In the genomic region with DNA sequence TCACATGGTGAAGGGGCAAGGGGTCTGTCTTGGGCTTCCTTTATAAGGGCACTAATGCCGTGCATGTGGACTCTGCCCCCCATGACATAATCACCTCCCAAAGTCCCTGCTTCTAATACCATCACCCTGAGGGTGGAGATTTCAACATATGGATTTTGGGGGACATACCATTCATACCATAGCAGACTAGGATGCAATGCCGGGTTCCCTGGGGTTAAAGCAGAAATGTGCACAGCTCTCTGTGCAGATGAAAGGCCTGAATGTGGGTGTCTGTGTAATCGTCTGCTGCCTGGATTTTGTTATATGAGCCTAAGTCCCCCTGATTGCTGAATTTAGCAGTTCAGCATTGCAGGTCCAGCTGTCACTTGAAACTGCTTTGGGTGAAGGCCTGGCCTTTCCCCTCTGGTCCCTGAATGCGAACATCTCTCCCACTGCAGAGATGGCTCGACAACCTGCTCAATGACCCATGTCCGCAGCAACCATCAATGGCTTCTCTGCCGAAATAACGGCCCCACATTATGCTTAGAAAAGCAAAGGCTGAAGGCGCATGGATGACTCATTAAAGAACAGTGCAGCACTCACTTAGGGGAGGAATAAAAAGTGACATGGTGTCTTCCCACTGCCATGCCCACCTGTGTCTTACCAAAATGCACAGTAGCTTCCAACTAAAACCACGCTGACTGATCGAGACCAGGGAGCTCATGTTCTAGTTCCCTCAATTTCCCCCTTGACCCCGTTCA, we compare ENCODE assay signal across 15 cellular contexts.
A peak's percentile ranks its signal among the peaks of the same experiment; 100 is the strongest.
DNase-seq lines count a peak whose midpoint lies in the region; ATAC-seq, FAIRE-seq and TF ChIP-seq lines count a peak whose summit lies in the region.
"Had no signal": no experiment of that assay in that cellular context is flagged by ENCODE, and none has a peak within 500 bp of the region (broad histone marks: within the 10 kb centered on the region; RNA-seq: fewer than 3 reads in every experiment).

No MANE protein-coding gene starts in this region.

- H3K4me1 ChIP-seq in ACC112 (ENCODE audit: control insufficient read depth, insufficient read depth, low read length, unreplicated experiment) (peaks cover 24% of the 10 kb centered on the region), GM12878 (ENCODE audit: control insufficient read depth, insufficient read depth, low read length) (no peaks in the 10 kb centered on the region), kidney (ENCODE audit: control insufficient read depth in 1 of 2, insufficient read depth in 1 of 2, low read depth in 1 of 2, low read length in 2 of 2) (no peaks in the 10 kb centered on the region)
- H3K4me1 ChIP-seq: prostate gland had no signal

- no peaks in the 10 kb centered on the region for H3K9me3 Mint-ChIP-seq in HFFc6
- H3K9me3 Mint-ChIP-seq: mesothelial cell of epicardium; stimulated activated naive B cell treated with anti-CD40 and anti-IgM and Interleukin-4, amounts not matched to agents 10 μg/mL and 1 μg/mL and 100 μg/mL, for 72 hours had no signal

- POLR2A ChIA-PET in GM12878 (lab: Charles Lee): interaction anchor here (0.6 kb wide), 1 partner anchor 10 kb away, joined by 3 read pairs; no protein-coding TSS in a partner anchor

- peak overlapping the region; percentile 37; the same call in 1 of the 2 replicates for H3K27ac ChIP-seq in ACC112 (ENCODE audit: low read depth, low read length)
- no peak overlapping the region for H3K27ac ChIP-seq in GM12878 (ENCODE audit: control insufficient read depth, insufficient read depth)
- H3K27ac ChIP-seq in kidney (ENCODE audit: low read depth in 2 of 2, low read length in 2 of 2): no peak overlapping the region
- H3K27ac ChIP-seq: prostate gland had no signal

- CTCF ChIA-PET in GM12878 (lab: Yijun Ruan, JAX): interaction anchor here (1.5 kb wide), 1 partner anchor 10 kb away, joined by 5 read pairs; no protein-coding TSS in a partner anchor

- no peaks in the 10 kb centered on the region for H3K79me2 ChIP-seq in ACC112 (ENCODE audit: control insufficient read depth, insufficient read depth, low read length, unreplicated experiment)
- no peaks in the 10 kb centered on the region for H3K79me2 ChIP-seq in GM12878 (ENCODE audit: control insufficient read depth, insufficient read depth, low read length)

- no peak for TF ChIP-seq RAD21 in GM12878 (IDR thresholded peaks at IDR 0.05; ENCODE audit: insufficient read depth, low read depth, low read length)

- TF ChIP-seq CTCF in HFFc6 (IDR thresholded peaks at IDR 0.05) (no peak), GM12878 (IDR thresholded peaks at IDR 0.05 in 2 of 3, conservative IDR thresholded peaks at IDR 0.05 in 1 of 3; ENCODE audit: control insufficient read depth in 2 of 3, extremely low read depth in 1 of 3, insufficient read depth in 1 of 3, low read depth in 3 of 3, low read length in 3 of 3) (no peak), kidney (IDR thresholded peaks at IDR 0.05; ENCODE audit: borderline replicate concordance, extremely low read depth, insufficient read depth) (no peak)

- H4K20me1 ChIP-seq in GM12878 (ENCODE audit: control insufficient read depth, insufficient read depth): no peaks in the 10 kb centered on the region

- intact Hi-C loops in GM12878 (cut with micrococcal nuclease; ENCODE audit: unreplicated experiment) (no loop called here), kidney (cut with DNase I) (no loop called here)

- RAD21 ChIA-PET in GM12878 (lab: Charles Lee; ENCODE audit: unreplicated experiment): no interaction called here

- H3K27me3 Mint-ChIP-seq in HFFc6 (ENCODE audit: insufficient read depth): no peaks in the 10 kb centered on the region; the same call in 1 of the 2 replicates
- H3K27me3 Mint-ChIP-seq: B cell had no signal

- peaks cover 71% of the 10 kb centered on the region for H3K4me1 Mint-ChIP-seq in HFFc6 (ENCODE audit: low read depth)

- no peak overlapping the region for H3K9ac ChIP-seq in GM12878 (ENCODE audit: control insufficient read depth, insufficient read depth, low read length)
- no peak overlapping the region for H3K9ac ChIP-seq in kidney (ENCODE audit: low read length in 2 of 2)

- no peaks in the 10 kb centered on the region for H3K9me3 ChIP-seq in GM12878 (replicated peaks; ENCODE audit: control insufficient read depth, insufficient read depth, low read length)
- no peaks in the 10 kb centered on the region for H3K9me3 ChIP-seq in kidney (ENCODE audit: control insufficient read depth in 1 of 2, low read length in 2 of 2)
- H3K9me3 ChIP-seq: prostate gland had no signal

- FAIRE-seq in GM12878 (lab: Jason Lieb, UNC) (no peak), kidney (lab: Jason Lieb, UNC) (no peak)
- FAIRE-seq: K562 had no signal

- H3K36me3 Mint-ChIP-seq in HFFc6 (ENCODE audit: low read depth): 0 out of 2 replicates have a peak, but pooled peaks cover 6% of the 10 kb centered on the region
- H3K36me3 Mint-ChIP-seq: mesothelial cell of epicardium; stimulated activated naive B cell treated with anti-CD40 and anti-IgM and Interleukin-4, amounts not matched to agents 10 μg/mL and 1 μg/mL and 100 μg/mL, for 72 hours had no signal

- in situ Hi-C loops in GM12878 (cut with MboI): no loop called here

- H3K4me3 Mint-ChIP-seq in HFFc6: peak overlapping the region; percentile 74
- H3K4me3 Mint-ChIP-seq: B cell; mesothelial cell of epicardium; stimulated activated naive B cell treated with anti-CD40 and anti-IgM and Interleukin-4, amounts not matched to agents 10 μg/mL and 1 μg/mL and 100 μg/mL, for 72 hours had no signal

- DNase-seq in HFFc6 (peak; percentile 17), GM12878 (ENCODE audit: low read depth, low spot score) (no peak), kidney tubule cell (ENCODE audit: low spot score) (peak; percentile 71), DMS53 treated with DMSO at 0.1 percent for 48 hours (lab: John Stamatoyannopoulos, UW; ENCODE audit: unreplicated experiment) (no peak), kidney (no peak), DMS153 (lab: John Stamatoyannopoulos, UW) (no peak), NCI-H345 treated with DMSO at 0.1 percent for 48 hours (lab: John Stamatoyannopoulos, UW; ENCODE audit: unreplicated experiment) (no peak)
- DNase-seq: NCI-H1694 treated with DMSO at 0.1 percent for 48 hours; stimulated activated CD4-positive, alpha-beta T cell treated with anti-CD3 and anti-CD28 coated beads, Interleukin-4, amount 100 ng/mL, for 1 hour; stimulated activated naive B cell treated with anti-CD40 and anti-IgM and Interleukin-4, amounts not matched to agents 10 μg/mL and 1 μg/mL and 100 μg/mL, for 72 hours had no signal

- no peak overlapping the region for H3K4me2 ChIP-seq in GM12878 (ENCODE audit: control insufficient read depth, insufficient read depth)

- H3K27ac Mint-ChIP-seq in HFFc6: peak overlapping the region; percentile 100
- H3K27ac Mint-ChIP-seq: B cell; mesothelial cell of epicardium; stimulated activated naive B cell treated with anti-CD40 and anti-IgM and Interleukin-4, amounts not matched to agents 10 μg/mL and 1 μg/mL and 100 μg/mL, for 72 hours had no signal

- TF ChIP-seq EP300 in GM12878 (IDR thresholded peaks at IDR 0.05; ENCODE audit: borderline replicate concordance in 1 of 2, control insufficient read depth in 1 of 2, low read depth in 2 of 2, low read length in 2 of 2): no peak

- ATAC-seq in GM12878: peak; percentile 63
- ATAC-seq: K562; stimulated activated naive B cell treated with anti-CD40 and anti-IgM and Interleukin-4, amounts not matched to agents 10 μg/mL and 1 μg/mL and 100 μg/mL, for 72 hours had no signal

- WGBS in GM12878 (ENCODE audit: insufficient coverage, insufficient replicate concordance, low lambda C conversion rate, missing lambda C conversion rate): 81% methylated on average over 12 of the region's 12 CpGs

- SMC1A ChIA-PET in GM12878 (lab: Charles Lee; ENCODE audit: uncharacterized antibody, unreplicated experiment): interaction anchor here (0.7 to 1.9 kb wide), 4 partner anchors 14 to 94 kb away, joined by 3 to 5 read pairs (median 4); no protein-coding TSS in a partner anchor

- no peak overlapping the region for H3K4me3 ChIP-seq in ACC112 (ENCODE audit: low read depth, low read length)
- H3K4me3 ChIP-seq in GM12878: no peak overlapping the region
- no peak overlapping the region for H3K4me3 ChIP-seq in kidney (ENCODE audit: low read length in 2 of 2)
- H3K4me3 ChIP-seq: K562, prostate gland had no signal

- BruUV-seq in GM12878 (replicated peaks; lab: Mats Ljungman, UMichigan): no TSS peak

- H3K36me3 ChIP-seq in ACC112 (ENCODE audit: insufficient read depth, low read length): no peaks in the 10 kb centered on the region
- H3K36me3 ChIP-seq in GM12878 (ENCODE audit: control insufficient read depth in 2 of 2, insufficient read depth in 2 of 2, low read length in 1 of 2): no peaks in the 10 kb centered on the region
- no peaks in the 10 kb centered on the region for H3K36me3 ChIP-seq in kidney (ENCODE audit: control insufficient read depth in 1 of 2, insufficient read depth in 2 of 2, low read length in 2 of 2)
- H3K36me3 ChIP-seq: prostate gland had no signal

- no peak overlapping the region for H2AFZ ChIP-seq in ACC112 (ENCODE audit: low read length, unreplicated experiment)
- H2AFZ ChIP-seq in GM12878 (ENCODE audit: control insufficient read depth, low read depth, low read length): no peak overlapping the region

- no peaks in the 10 kb centered on the region for H3K27me3 ChIP-seq in ACC112 (ENCODE audit: insufficient read depth, low read length)
- peaks cover 0 to 3% of the 10 kb centered on the region in 2 experiments; a peak in 1 of 4 replicates for H3K27me3 ChIP-seq in GM12878 (replicated peaks in 1 of 2; ENCODE audit: control insufficient read depth in 2 of 2, insufficient read depth in 2 of 2, low read length in 1 of 2)

- TF ChIP-seq POLR2A in GM12878 (IDR thresholded peaks at IDR 0.05; ENCODE audit: low read depth, low read length): no peak

TF ChIP-seq in GM12878, 131 proteins besides CTCF, POLR2A, EP300 and RAD21:
- TF ChIP-seq, protein P1, sequence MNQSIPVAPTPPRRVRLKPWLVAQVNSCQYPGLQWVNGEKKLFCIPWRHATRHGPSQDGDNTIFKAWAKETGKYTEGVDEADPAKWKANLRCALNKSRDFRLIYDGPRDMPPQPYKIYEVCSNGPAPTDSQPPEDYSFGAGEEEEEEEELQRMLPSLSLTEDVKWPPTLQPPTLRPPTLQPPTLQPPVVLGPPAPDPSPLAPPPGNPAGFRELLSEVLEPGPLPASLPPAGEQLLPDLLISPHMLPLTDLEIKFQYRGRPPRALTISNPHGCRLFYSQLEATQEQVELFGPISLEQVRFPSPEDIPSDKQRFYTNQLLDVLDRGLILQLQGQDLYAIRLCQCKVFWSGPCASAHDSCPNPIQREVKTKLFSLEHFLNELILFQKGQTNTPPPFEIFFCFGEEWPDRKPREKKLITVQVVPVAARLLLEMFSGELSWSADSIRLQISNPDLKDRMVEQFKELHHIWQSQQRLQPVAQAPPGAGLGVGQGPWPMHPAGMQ (IDR thresholded peaks at IDR 0.05; ENCODE audit: borderline replicate concordance): no peak
- peak; percentile 35; the same call in 1 of the 2 replicates for TF ChIP-seq NR2F1 (conservative IDR thresholded peaks at IDR 0.05)
TF ChIP-seq in GM12878: peak in this region for 1.

Comparison
In these comparisons a context has a peak if more than half of its experiments do, and no peak if none do; other contexts are left out.
1. DNase-seq: peak in HFFc6 (single experiment) and kidney tubule cell (single experiment); none in GM12878 (single experiment), DMS53 treated with DMSO at 0.1 percent for 48 hours (single experiment), kidney (single experiment), DMS153 (single experiment) and NCI-H345 treated with DMSO at 0.1 percent for 48 hours (single experiment).